Comparison of ENCODE assay signal across 34 cellular contexts in the genomic region with DNA sequence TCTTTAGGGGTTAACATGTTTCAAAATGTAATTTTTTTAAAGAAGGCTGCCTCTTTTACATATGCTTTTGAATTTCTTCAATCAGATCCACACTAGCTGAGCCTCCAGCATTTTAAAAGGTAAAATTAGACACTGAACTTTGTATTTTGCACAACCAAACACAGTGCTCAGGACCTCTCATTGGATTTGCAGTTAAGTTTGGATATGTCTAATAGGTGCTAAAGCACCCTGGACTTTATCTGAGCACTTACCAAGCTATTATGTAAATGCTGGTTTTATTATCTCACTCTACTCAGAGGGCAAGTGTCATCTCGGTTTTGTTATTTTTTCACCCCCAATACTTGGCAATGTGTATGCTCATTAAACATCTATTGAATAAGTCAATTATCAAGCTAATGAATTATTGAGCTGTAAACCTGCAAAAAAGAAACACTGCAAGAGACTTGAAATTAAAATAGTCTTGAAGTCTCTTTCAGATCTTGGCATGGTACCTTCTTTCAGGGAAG.
"Had no signal": no experiment of that assay in that cellular context is flagged by ENCODE, and none has a peak within 500 bp of the region (broad histone marks: within the 10 kb centered on the region; RNA-seq: fewer than 3 reads in every experiment).

No MANE protein-coding gene starts in this region.

- DNase-seq: activated effector memory CD4-positive, alpha-beta T cell treated with anti-CD3 and anti-CD28 coated beads, Interleukin-2, amount 50 U/mL, for 16 hours; activated effector memory CD4-positive, alpha-beta T cell treated with Interleukin-2 at 50 U/mL for 16 hours; activated gamma-delta T cell; activated gamma-delta T cell treated with Interleukin-2 at 50 U/mL for 16 hours; activated naive CD4-positive, alpha-beta T cell; activated naive CD4-positive, alpha-beta T cell treated with anti-CD3 and anti-CD28 coated beads for 36 hours; activated naive CD4-positive, alpha-beta T cell treated with anti-CD3 and anti-CD28 coated beads, Interleukin-2, amount 10 ng/mL, durations not matched to agents 7 days and 5 days; activated naive CD4-positive, alpha-beta T cell treated with anti-CD3 and anti-CD28 coated beads, Interleukin-2, amount 50 U/mL, for 16 hours; activated naive CD4-positive, alpha-beta T cell treated with Interleukin-2 at 50 U/mL for 16 hours; activated naive CD8-positive, alpha-beta T cell treated with anti-CD3 and anti-CD28 coated beads for 36 hours; activated naive CD8-positive, alpha-beta T cell treated with anti-CD3 and anti-CD28 coated beads, Interleukin-2, amount 10 ng/mL, durations not matched to agents 7 days and 5 days; activated naive CD8-positive, alpha-beta T cell treated with anti-CD3 and anti-CD28 coated beads, Interleukin-2, amount 50 U/mL, for 24 hours; activated T-cell treated with anti-CD3 and anti-CD28 coated beads, Interleukin-2, amount 50 U/mL, for 1 hour; activated T-cell treated with anti-CD3 and anti-CD28 coated beads, Interleukin-2, amount 50 U/mL, for 24 hours; activated T-cell treated with anti-CD3 and anti-CD28 coated beads, Interleukin-2, amount 50 U/mL, for 4 hours; activated T-cell treated with anti-CD3 and anti-CD28 coated beads, Interleukin-2, amount 50 U/mL, for 48 hours; activated T-cell treated with anti-CD3 and anti-CD28 coated beads, Interleukin-2, amount 50 U/mL, for 72 hours; adrenal gland; amniotic stem cell; amygdala; anterior cingulate cortex; aorta; body of pancreas; brain microvascular endothelial cell; caudate nucleus; central memory CD4-positive, alpha-beta T cell; cerebellar nuclear complex had no signal

- FAIRE-seq: astrocyte, bronchial epithelial cell had no signal

- H3K9me3 ChIP-seq: adrenal gland, ascending aorta, body of pancreas, breast epithelium had no signal

- H3K27ac ChIP-seq: adrenal gland, ascending aorta, body of pancreas, brain microvascular endothelial cell, breast epithelium, cardiac muscle cell had no signal

- H3K4me3 ChIP-seq: adrenal gland, ascending aorta, body of pancreas, breast epithelium, cardiac muscle cell had no signal

- H3K4me1 ChIP-seq: adrenal gland, ascending aorta, body of pancreas, breast epithelium had no signal

- H3K36me3 ChIP-seq: adrenal gland, ascending aorta, brain microvascular endothelial cell, cardiac muscle cell had no signal

- H3K27me3 ChIP-seq: adrenal gland, ascending aorta, body of pancreas, brain microvascular endothelial cell, breast epithelium, cardiac muscle cell had no signal

- ATAC-seq: activated naive CD4-positive, alpha-beta T cell treated with anti-CD3 and anti-CD28 coated beads, Interleukin-2, amount 50 U/mL, for 72 hours; activated naive CD8-positive, alpha-beta T cell treated with anti-CD3 and anti-CD28 coated beads, Interleukin-2, amount 50 U/mL, for 24 hours; activated T-cell treated with anti-CD3 and anti-CD28 coated beads, Interleukin-2, amount 50 U/mL, for 4 hours; activated T-cell treated with anti-CD3 and anti-CD28 coated beads, Interleukin-2, amount 50 U/mL, for 72 hours; activated T-helper 17 cell treated with anti-CD3 and anti-CD28 coated beads, Interleukin-2, amount 50 U/mL, for 72 hours; body of pancreas had no signal
